1 cellular context compared by ENCODE assay signal in genomic region chr10:61987951-61988379, GRCh38.
TF ChIP-seq lines count a peak whose summit lies in the region.

No MANE protein-coding gene starts in this region.

TF ChIP-seq in SK-N-SH treated with all-trans-retinoic acid at 6 μM for 48 hours, 23 proteins besides CTCF, POLR2A, EP300 and RAD21 (continued from another document):
- TF ChIP-seq POU6F1 (CRISPR knock-in tag; IDR thresholded peaks at IDR 0.05; ENCODE audit: borderline replicate concordance, low read depth) = no peak
- no peak for TF ChIP-seq TOX (CRISPR knock-in tag; IDR thresholded peaks at IDR 0.05; ENCODE audit: borderline replicate concordance)
- no peak for TF ChIP-seq CREB5 (CRISPR knock-in tag; IDR thresholded peaks at IDR 0.05; ENCODE audit: low read depth)
- TF ChIP-seq PPARA (CRISPR knock-in tag; IDR thresholded peaks at IDR 0.05; ENCODE audit: borderline replicate concordance) = no peak
- no peak for TF ChIP-seq TCF4 (CRISPR knock-in tag; IDR thresholded peaks at IDR 0.05; ENCODE audit: borderline replicate concordance)
- TF ChIP-seq CSDC2 (CRISPR knock-in tag; IDR thresholded peaks at IDR 0.05) = no peak
- TF ChIP-seq ZNF565 (CRISPR knock-in tag; conservative IDR thresholded peaks at IDR 0.05; ENCODE audit: low read depth) = no peak
- no peak for TF ChIP-seq ESRRG (CRISPR knock-in tag; IDR thresholded peaks at IDR 0.05)
